Comparison of ENCODE assay signal across 18 cellular contexts in genomic region chr12:112218150-112218549, GRCh38.
"Had no signal": no experiment of that assay in that cellular context is flagged by ENCODE, and none has a peak within 500 bp of the region (broad histone marks: within the 10 kb centered on the region; RNA-seq: fewer than 3 reads in every experiment).

No MANE protein-coding gene starts in this region.

- DNase-seq: activated CD4-positive, alpha-beta T cell treated with anti-CD3 and anti-CD28 coated beads, Interleukin-2, amount 10 ng/mL, durations not matched to agents 24 days and 14 days; activated T-cell treated with anti-CD3 and anti-CD28 coated beads for 4 hours; effector CD8-positive, alpha-beta T cell; foreskin melanocyte; heart left ventricle; right lobe of liver; stimulated activated CD4-positive, alpha-beta T cell treated with anti-CD3 and anti-CD28 coated beads, Interleukin-2, amount 100 ng/mL, for 24 hours; stimulated activated naive CD8-positive, alpha-beta T cell treated with anti-CD3 and anti-CD28 coated beads, Interleukin-15, Interleukin-2, amounts not matched to agents 100 U/mL and 50 U/mL, for 24 hours; T-helper 17 cell had no signal

- H3K4me3 ChIP-seq: cardiac muscle cell, coronary artery, heart left ventricle, prostate gland, right lobe of liver, suprapubic skin had no signal

- H3K27ac Mint-ChIP-seq: activated CD4-positive, alpha-beta T cell treated with anti-CD3 and anti-CD28 coated beads, Interleukin-2, amount 10 ng/mL, durations not matched to agents 24 days and 14 days; activated naive CD4-positive, alpha-beta T cell treated with anti-CD3 and anti-CD28 coated beads, Interleukin-2, amount 50 U/mL, for 24 hours; nephron; T-helper 17 cell; type B pancreatic cell; WTC11 had no signal

- ATAC-seq: heart left ventricle; left lobe of liver; right lobe of liver; stimulated activated naive CD8-positive, alpha-beta T cell treated with anti-CD3 and anti-CD28 coated beads, Interleukin-15, Interleukin-2, amounts not matched to agents 100 U/mL and 50 U/mL, for 24 hours; T-helper 17 cell; WTC11 had no signal

- H3K4me1 Mint-ChIP-seq: activated CD4-positive, alpha-beta T cell treated with anti-CD3 and anti-CD28 coated beads, Interleukin-2, amount 10 ng/mL, durations not matched to agents 24 days and 14 days; activated naive CD4-positive, alpha-beta T cell treated with anti-CD3 and anti-CD28 coated beads, Interleukin-2, amount 50 U/mL, for 24 hours; nephron; WTC11 had no signal

- H3K9me3 Mint-ChIP-seq: activated CD4-positive, alpha-beta T cell treated with anti-CD3 and anti-CD28 coated beads, Interleukin-2, amount 10 ng/mL, durations not matched to agents 24 days and 14 days; activated naive CD4-positive, alpha-beta T cell treated with anti-CD3 and anti-CD28 coated beads, Interleukin-2, amount 50 U/mL, for 24 hours; nephron; type B pancreatic cell; WTC11 had no signal

- H3K27me3 ChIP-seq: cardiac muscle cell, heart left ventricle, right lobe of liver, suprapubic skin had no signal

- H3K27ac ChIP-seq: cardiac muscle cell, coronary artery, heart left ventricle, prostate gland, right lobe of liver, suprapubic skin had no signal

- H3K4me1 ChIP-seq: heart left ventricle, prostate gland, right lobe of liver, suprapubic skin had no signal

- H3K27me3 Mint-ChIP-seq: activated CD4-positive, alpha-beta T cell treated with anti-CD3 and anti-CD28 coated beads, Interleukin-2, amount 10 ng/mL, durations not matched to agents 24 days and 14 days; activated naive CD4-positive, alpha-beta T cell treated with anti-CD3 and anti-CD28 coated beads, Interleukin-2, amount 50 U/mL, for 24 hours; T-helper 17 cell; type B pancreatic cell had no signal

- H3K9me3 ChIP-seq: heart left ventricle, prostate gland, right lobe of liver, suprapubic skin had no signal

- H3K4me3 Mint-ChIP-seq: activated CD4-positive, alpha-beta T cell treated with anti-CD3 and anti-CD28 coated beads, Interleukin-2, amount 10 ng/mL, durations not matched to agents 24 days and 14 days; activated naive CD4-positive, alpha-beta T cell treated with anti-CD3 and anti-CD28 coated beads, Interleukin-2, amount 50 U/mL, for 24 hours; nephron; T-helper 17 cell; type B pancreatic cell; WTC11 had no signal

- H3K36me3 Mint-ChIP-seq: WTC11 had no signal
